Comparison of ENCODE assay signal across 7 cellular contexts in genomic region chr2:216478151-216478550, GRCh38. TPM values are rescaled to one million over a fixed set of nuclear protein-coding genes. Genes with fewer than 3 reads are reported as not detected.
A peak's percentile ranks its signal among the peaks of the same experiment; 100 is the strongest.
DNase-seq lines count a peak whose midpoint lies in the region; ATAC-seq and TF ChIP-seq lines count a peak whose summit lies in the region.

No MANE protein-coding gene starts in this region.

- no peaks in the 10 kb centered on the region for H3K27me3 Mint-ChIP-seq in chondrocyte (ENCODE audit: low read depth)

- H3K27ac ChIP-seq in PC-9 (no peak overlapping the region), fibroblast of lung (ENCODE audit: insufficient read depth, low read length) (no peak overlapping the region)
- H3K27ac ChIP-seq in effector memory CD4-positive, alpha-beta T cell (ENCODE audit: insufficient read depth, low read length, poor library complexity, severe bottlenecking): no peak overlapping the region

- no peaks in the 10 kb centered on the region for H3K36me3 ChIP-seq in PC-9 (ENCODE audit: low read depth)
- H3K36me3 ChIP-seq in fibroblast of lung (ENCODE audit: control insufficient read depth, insufficient read depth, low read length): peaks cover 13% of the 10 kb centered on the region
- peaks cover 23% of the 10 kb centered on the region for H3K36me3 ChIP-seq in effector memory CD4-positive, alpha-beta T cell (ENCODE audit: control insufficient read depth, insufficient read depth, low read length)

- H3K4me1 ChIP-seq in PC-9 (replicated peaks; ENCODE audit: insufficient read depth): no peaks in the 10 kb centered on the region
- H3K4me1 ChIP-seq in fibroblast of lung (ENCODE audit: control insufficient read depth, extremely low read depth, insufficient read depth, low read length): no peaks in the 10 kb centered on the region
- H3K4me1 ChIP-seq in effector memory CD4-positive, alpha-beta T cell (ENCODE audit: control insufficient read depth, insufficient read depth, low read length, poor library complexity, severe bottlenecking): no peaks in the 10 kb centered on the region

- no peak overlapping the region for H3K4me3 Mint-ChIP-seq in chondrocyte (ENCODE audit: unreplicated experiment)

- no peaks in the 10 kb centered on the region for H3K9me3 Mint-ChIP-seq in chondrocyte (ENCODE audit: low read depth)

- intact Hi-C loops in PC-9 (cut with micrococcal nuclease; ENCODE audit: unreplicated experiment): no loop called here

- H3K9ac ChIP-seq in fibroblast of lung (ENCODE audit: insufficient read depth, low read length): no peak overlapping the region

- no peaks in the 10 kb centered on the region for H3K9me2 ChIP-seq in PC-9 (ENCODE audit: insufficient read depth)

- H3F3A ChIP-seq in PC-9 (ENCODE audit: insufficient read depth, low read depth): no peaks in the 10 kb centered on the region

- no peak overlapping the region for H3K4me3 ChIP-seq in PC-9
- H3K4me3 ChIP-seq in fibroblast of lung (replicated peaks in 1 of 4; ENCODE audit: control extremely low read depth in 1 of 4, insufficient read depth in 1 of 4, low read depth in 3 of 4, low read length in 4 of 4): no peak overlapping the region
- H3K4me3 ChIP-seq in retinal pigment epithelial cell (ENCODE audit: low read length): no peak overlapping the region
- no peak overlapping the region for H3K4me3 ChIP-seq in effector memory CD4-positive, alpha-beta T cell (ENCODE audit: insufficient read depth, low read depth, low read length, poor library complexity, severe bottlenecking)

- no TSS peak for BruUV-seq in PC-9 (replicated peaks; lab: Mats Ljungman, UMichigan)

- H3K27me3 ChIP-seq in PC-9 (ENCODE audit: insufficient read depth, low read depth) (no peaks in the 10 kb centered on the region), fibroblast of lung (ENCODE audit: control insufficient read depth, insufficient read depth, low read length) (no peaks in the 10 kb centered on the region)
- H3K27me3 ChIP-seq in effector memory CD4-positive, alpha-beta T cell (replicated peaks; ENCODE audit: control insufficient read depth, insufficient read depth, low read length, poor library complexity, severe bottlenecking): no peaks in the 10 kb centered on the region

- no peaks in the 10 kb centered on the region for H4K20me1 ChIP-seq in PC-9 (ENCODE audit: insufficient read depth)
- H4K20me1 ChIP-seq in fibroblast of lung (ENCODE audit: control insufficient read depth, extremely low read depth, insufficient read depth, low read length): no peaks in the 10 kb centered on the region

- peaks cover 31% of the 10 kb centered on the region for H3K36me3 Mint-ChIP-seq in chondrocyte (ENCODE audit: low read depth)

- no peaks in the 10 kb centered on the region for H3K4me1 Mint-ChIP-seq in chondrocyte (ENCODE audit: low read depth)

- H3K79me2 ChIP-seq in PC-9 (ENCODE audit: low read depth) (no peaks in the 10 kb centered on the region), fibroblast of lung (ENCODE audit: control insufficient read depth, insufficient read depth, low read length) (no peaks in the 10 kb centered on the region)

- CTCF ChIA-PET in PC-9 (lab: Charles Lee): no interaction called here

- no peak overlapping the region for H2AFZ ChIP-seq in PC-9
- no peak overlapping the region for H2AFZ ChIP-seq in fibroblast of lung (ENCODE audit: low read length)

- TF ChIP-seq CTCF in PC-9 (conservative IDR thresholded peaks at IDR 0.05) (no peak), fibroblast of lung (conservative IDR thresholded peaks at IDR 0.05 in 1 of 2, IDR thresholded peaks at IDR 0.05 in 1 of 2; ENCODE audit: low read depth in 1 of 2, low read length in 2 of 2) (no peak), retinal pigment epithelial cell (conservative IDR thresholded peaks at IDR 0.05; ENCODE audit: low read depth, low read length) (no peak), chondrocyte (IDR thresholded peaks at IDR 0.05) (no peak)

- POLR2A ChIA-PET in PC-9 (lab: Charles Lee; ENCODE audit: unreplicated experiment): no interaction called here

- H3K9me3 ChIP-seq in PC-9 (ENCODE audit: insufficient read depth, low read depth): no peaks in the 10 kb centered on the region
- no peaks in the 10 kb centered on the region for H3K9me3 ChIP-seq in fibroblast of lung (ENCODE audit: control insufficient read depth, insufficient read depth, low read depth, low read length)
- H3K9me3 ChIP-seq in effector memory CD4-positive, alpha-beta T cell (ENCODE audit: control insufficient read depth, low read length): no peaks in the 10 kb centered on the region

- no peak overlapping the region for H3K27ac Mint-ChIP-seq in chondrocyte (ENCODE audit: unreplicated experiment)

- ATAC-seq in GM21423 (IDR thresholded peaks at IDR 0.05; ENCODE audit: unreplicated experiment): peak; percentile 32

- peak; percentile 25 to 57 for DNase-seq in PC-9
- peak; percentile 43 to 95 for DNase-seq in fibroblast of lung (ENCODE audit: low read depth in 2 of 2)
- DNase-seq in retinal pigment epithelial cell (ENCODE audit: low read depth): peak; percentile 72
- DNase-seq in chondrocyte (ENCODE audit: low spot score): no peak
- DNase-seq in effector memory CD4-positive, alpha-beta T cell: no peak
- no peak for DNase-seq in NOMO-1 treated with dmso at 0.1 percent for 144 hours (lab: John Stamatoyannopoulos, UW; ENCODE audit: unreplicated experiment)

- H3K4me2 ChIP-seq in PC-9 (no peak overlapping the region), fibroblast of lung (ENCODE audit: extremely low read depth, insufficient read depth, low read length) (no peak overlapping the region)

RNA-seq across cellular contexts. Expression of gene RPL37A, which starts 20.5 kb away (rescaled TPM):
- total RNA-seq in PC-9 (2021) (2,248 and 2,378 TPM in 2 replicates), fibroblast of lung (3,233 and 3,423 TPM in 2 replicates), chondrocyte (2,015 to 2,317 TPM (median 2,049 TPM) in 3 replicates)
- polyA plus RNA-seq in fibroblast of lung: 1,592 and 1,688 TPM in 2 replicates
- polyA plus RNA-seq in fibroblast of lung (2012): 5,148 and 5,420 TPM in 2 replicates
- polyA minus RNA-seq in fibroblast of lung (ENCODE audit: low replicate concordance): 265 and 436 TPM in 2 replicates

Comparison
In these comparisons a context has a peak if more than half of its experiments do, and no peak if none do; other contexts are left out.
1. DNase-seq: peak in PC-9 (2 of 2), fibroblast of lung (2 of 2) and retinal pigment epithelial cell (single experiment); none in chondrocyte (single experiment), effector memory CD4-positive, alpha-beta T cell (0 of 3) and NOMO-1 treated with dmso at 0.1 percent for 144 hours (single experiment).